Comparison of ENCODE assay signal across 1 cellular context in genomic region chr6:157974967-157975366, GRCh38.
TF ChIP-seq lines count a peak whose summit lies in the region.

No MANE protein-coding gene starts in this region.

TF ChIP-seq in IMR-90, 13 proteins besides CTCF, POLR2A, EP300 and RAD21 (continued from another document):
- TF ChIP-seq USF2 (IDR thresholded peaks at IDR 0.05; ENCODE audit: low read depth, low read length), result no peak
